ENCODE assay signal across 7 cellular contexts in the genomic region with DNA sequence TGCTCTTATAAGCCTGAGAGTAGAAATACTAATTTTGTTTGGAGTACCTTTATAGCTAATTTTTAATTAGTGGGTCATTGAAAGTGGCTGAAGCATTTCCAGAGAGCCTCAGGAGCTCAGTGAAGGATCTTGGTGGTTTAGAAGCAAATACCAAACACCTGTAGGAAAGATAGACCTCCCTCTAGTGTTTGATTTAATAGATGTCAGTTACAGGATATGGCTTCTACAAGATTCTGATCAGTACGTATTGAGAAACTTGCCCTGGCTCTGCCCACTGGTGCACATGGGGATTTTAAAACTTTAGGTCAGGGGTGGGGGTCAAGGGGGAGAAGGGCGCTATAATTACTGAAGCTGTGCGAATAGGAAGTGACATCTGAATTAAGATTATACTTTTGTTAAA.
DNase-seq lines count a peak whose midpoint lies in the region; ATAC-seq and TF ChIP-seq lines count a peak whose summit lies in the region.

No MANE protein-coding gene starts in this region.

- ATAC-seq in GM18499 (IDR thresholded peaks at IDR 0.05; ENCODE audit: insufficient read depth, unreplicated experiment) (peak; percentile 60), mucosa of descending colon (peak; percentile 72)

- TF ChIP-seq POLR2A in Peyer's patch (IDR thresholded peaks at IDR 0.05) (no peak), esophagus muscularis mucosa (IDR thresholded peaks at IDR 0.05; ENCODE audit: low read depth) (no peak)

- TF ChIP-seq CTCF in HEK293 (tag by site-specific recombination; IDR thresholded peaks at IDR 0.05) (no peak), Peyer's patch (IDR thresholded peaks at IDR 0.05) (peak in 4 of 6 experiments; percentile 29 to 58 (median 53)), mucosa of descending colon (IDR thresholded peaks at IDR 0.05) (no peak), esophagus muscularis mucosa (IDR thresholded peaks at IDR 0.05) (no peak)

- H3K27ac ChIP-seq in HEK293 (ENCODE audit: extremely low read depth, low read depth, low read length) (no peak overlapping the region), Peyer's patch (no peak overlapping the region), esophagus muscularis mucosa (replicated peaks in 1 of 4) (no peak overlapping the region)

- H3K4me3 ChIP-seq in HEK293 (ENCODE audit: low read depth, low read length) (no peak overlapping the region), Peyer's patch (no peak overlapping the region), mucosa of descending colon (no peak overlapping the region), esophagus muscularis mucosa (no peak overlapping the region)

- H3K4me1 ChIP-seq in HEK293 (ENCODE audit: control insufficient read depth, insufficient read depth, low read length) (no peaks in the 10 kb centered on the region), Peyer's patch (no peaks in the 10 kb centered on the region), mucosa of descending colon (ENCODE audit: low read depth) (no peaks in the 10 kb centered on the region), esophagus muscularis mucosa (peaks cover 0 to 12% (median 5%) of the 10 kb centered on the region in 4 donors)

- H3K27me3 ChIP-seq in Peyer's patch (no peaks in the 10 kb centered on the region), esophagus muscularis mucosa (no peaks in the 10 kb centered on the region)

- H3K36me3 ChIP-seq in HEK293 (ENCODE audit: control insufficient read depth in 2 of 2, insufficient read depth in 1 of 2, low read length in 2 of 2) (no peaks in the 10 kb centered on the region), Peyer's patch (no peaks in the 10 kb centered on the region), mucosa of descending colon (ENCODE audit: low read depth) (no peaks in the 10 kb centered on the region), esophagus muscularis mucosa (peaks cover 0 to 10% (median 0%) of the 10 kb centered on the region in 4 donors)

- TF ChIP-seq EP300 in esophagus muscularis mucosa (IDR thresholded peaks at IDR 0.05), result no peak

- WGBS in esophagus muscularis mucosa, result 87% methylated on average over 3 of the region's 3 CpGs

- H3K9me3 ChIP-seq in HEK293 (ENCODE audit: control insufficient read depth, insufficient read depth, low read depth, low read length) (no peaks in the 10 kb centered on the region), Peyer's patch (no peaks in the 10 kb centered on the region), mucosa of descending colon (no peaks in the 10 kb centered on the region), esophagus muscularis mucosa (peaks cover 0 to 7% (median under 1%) of the 10 kb centered on the region in 4 donors)

- POLR2A ChIA-PET in HEK293 (lab: Yijun Ruan, JAX), result no interaction called here

- CTCF ChIA-PET in HEK293 (lab: Yijun Ruan, JAX), result interaction anchor here (0.6 to 2.7 kb wide), 8 partner anchors 9 to 133 kb away, joined by 3 to 15 read pairs (median 3); no protein-coding TSS in a partner anchor

- DNase-seq in Peyer's patch (no peak), mucosa of descending colon (no peak), esophagus muscularis mucosa (ENCODE audit: extremely low spot score) (no peak), 8988T (no peak)
- no peak for DNase-seq in NK-92 treated with Interleukin-12 subunit alpha and Interleukin-12 subunit beta, amount 100 ng/mL, for 24 hours (lab: John Stamatoyannopoulos, UW)

- intact Hi-C loops in mucosa of descending colon (cut with DNase I, micrococcal nuclease) (loop anchor here in 1 of 2 donors (5.0 kb wide), 1 partner anchor 76 kb away; no protein-coding TSS in a partner anchor), esophagus muscularis mucosa (cut with DNase I) (no loop called here)

TF ChIP-seq in HEK293, 187 proteins besides CTCF, POLR2A, EP300 and RAD21:
- TF ChIP-seq ZBTB8A (tag by site-specific recombination; IDR thresholded peaks at IDR 0.05), result no peak
- no peak for TF ChIP-seq ZNF701 (tag by site-specific recombination; IDR thresholded peaks at IDR 0.05)
- no peak for TF ChIP-seq PBX3 (CRISPR knock-in tag; IDR thresholded peaks at IDR 0.05)
- TF ChIP-seq SCRT2 (tag by site-specific recombination; IDR thresholded peaks at IDR 0.05), result peak; percentile 31; the same call in 1 of the 2 replicates

Comparison
In these comparisons a context has a peak if more than half of its experiments do, and no peak if none do; other contexts are left out.
1. CTCF ChIP-seq: peak in Peyer's patch (4 of 6); none in HEK293 (single experiment), mucosa of descending colon (single experiment) and esophagus muscularis mucosa (0 of 3).